Comparison of ENCODE assay signal across 9 cellular contexts in genomic region chr2:172580544-172580943, GRCh38.
"Had no signal": no experiment of that assay in that cellular context is flagged by ENCODE, and none has a peak within 500 bp of the region (broad histone marks: within the 10 kb centered on the region; RNA-seq: fewer than 3 reads in every experiment).

No MANE protein-coding gene starts in this region.

- FAIRE-seq: HepG2 had no signal

- H3K4me1 ChIP-seq: HAP-1 had no signal

- H3K4me3 Mint-ChIP-seq: IgD-negative memory B cell had no signal

- DNase-seq: GM23248, GOT3, H7, KBM-7 had no signal

- H3K27ac ChIP-seq: GM23248, HL-60 had no signal

- H3K27ac Mint-ChIP-seq: IgD-negative memory B cell had no signal

- H3K9ac ChIP-seq: GM23248 had no signal

- H3K4me3 ChIP-seq: GM23248, HAP-1 had no signal

- H3K9me3 ChIP-seq: HAP-1 had no signal

- ATAC-seq: HCT116, HepG2 had no signal

- H3K27me3 Mint-ChIP-seq: IgD-negative memory B cell had no signal

- H2AFZ ChIP-seq: GM23248 had no signal
